In genomic region chr9:37575921-37576721, GRCh38 we compare ENCODE assay signal across 8 cellular contexts. TPM values are rescaled to one million over a fixed set of nuclear protein-coding genes. Genes with fewer than 3 reads are reported as not detected.
DNase-seq lines count a peak whose midpoint lies in the region; TF ChIP-seq lines count a peak whose summit lies in the region.

TSS of gene FBXO10 (minus strand) at chr9:37576380. CDS start at chr9:37541768, 34,612 bp downstream.

- peak within 1 kb of the TSS; percentile 92 for H3K14ac ChIP-seq in H9 (ENCODE audit: insufficient read depth, low read length)

- DNase-seq in GM10248 (ENCODE audit: extremely low spot score): peak; percentile 84
- peak; percentile 88 for DNase-seq in H9
- peak; percentile 87 for DNase-seq in NCI-H1092 (lab: John Stamatoyannopoulos, UW)
- DNase-seq in UCSD-AML1 (lab: John Stamatoyannopoulos, UW; ENCODE audit: unreplicated experiment): peak; percentile 34
- peak in 57 of 61 donors; percentile 25 to 84 (median 59) for DNase-seq in caudate nucleus (lab: John Stamatoyannopoulos, UW)
- DNase-seq in immature natural killer cell: peak; percentile 39 to 48 (median 40)
- no peak for DNase-seq in SIG-M5 (lab: John Stamatoyannopoulos, UW)

- H4K20me1 ChIP-seq in H9 (ENCODE audit: control insufficient read depth, insufficient read depth, insufficient read length): no peaks in the 10 kb centered on the region

- CTCF ChIA-PET in GM10248 (lab: Yijun Ruan, JAX): interaction anchor here (0.9 to 6.6 kb wide), 8 partner anchors 9 to 165 kb away, joined by 3 to 71 read pairs (median 5); partner anchors contain the start of gene TOMM5

- H2AK5ac ChIP-seq in H9 (ENCODE audit: insufficient read length, low read length): no peak within 1 kb of the TSS

- H3T11ph ChIP-seq in H9 (ENCODE audit: low read length): no peak within 1 kb of the TSS

- H3K4me1 Mint-ChIP-seq in H9: peaks cover 39 to 41% of the 10 kb centered on the region in 2 experiments
- peaks cover 9 to 18% of the 10 kb centered on the region in 2 donors for H3K4me1 Mint-ChIP-seq in immature natural killer cell

- H3K9me3 Mint-ChIP-seq in H9 (no peaks in the 10 kb centered on the region), immature natural killer cell (no peaks in the 10 kb centered on the region)

- H2BK20ac ChIP-seq in H9 (ENCODE audit: low read depth, low read length, poor library complexity, severe bottlenecking): no peak within 1 kb of the TSS

- no peak within 1 kb of the TSS for H3K4ac ChIP-seq in H9 (ENCODE audit: low read depth, low read length)

- no peak within 1 kb of the TSS for H4K5ac ChIP-seq in H9 (ENCODE audit: insufficient read length, low read depth, low read length)

- H3K9ac ChIP-seq in H9 (ENCODE audit: extremely low read depth, insufficient read length, low read length): peak within 1 kb of the TSS; percentile 63
- H3K9ac ChIP-seq in skeletal muscle satellite cell (ENCODE audit: low read depth, low read length): peak within 1 kb of the TSS; percentile 93

- no peak within 1 kb of the TSS for H4K91ac ChIP-seq in H9 (ENCODE audit: insufficient read length, low read depth, low read length)

- no peak within 1 kb of the TSS for H2BK15ac ChIP-seq in H9 (ENCODE audit: low read depth, low read length)

- H3K4me3 Mint-ChIP-seq in H9: peak within 1 kb of the TSS; percentile 80 to 87
- H3K4me3 Mint-ChIP-seq in immature natural killer cell: peak within 1 kb of the TSS; percentile 85 to 92 (median 88)

- no peak within 1 kb of the TSS for H3K23ac ChIP-seq in H9 (ENCODE audit: insufficient read length, low read depth, low read length)

- peak within 1 kb of the TSS; percentile 94 for H2AFZ ChIP-seq in H9 (ENCODE audit: low read length)

- H2BK12ac ChIP-seq in H9 (ENCODE audit: insufficient read length, low read depth, low read length): no peak within 1 kb of the TSS

- H3K27ac ChIP-seq in H9 (ENCODE audit: insufficient read length, low read depth, low read length): no peak within 1 kb of the TSS
- H3K27ac ChIP-seq in caudate nucleus (ENCODE audit: low read depth, low read length): peak within 1 kb of the TSS; percentile 81

- H3K27ac Mint-ChIP-seq in H9: peak within 1 kb of the TSS; percentile 69 to 97 (median 70); a peak in 4 of 7 replicates
- peak within 1 kb of the TSS in 5 of 6 donors; percentile 2 to 69 (median 59) for H3K27ac Mint-ChIP-seq in immature natural killer cell

- POLR2A ChIA-PET in GM10248 (lab: Yijun Ruan, JAX): interaction anchor here (0.6 to 2.5 kb wide), 4 partner anchors 10 to 26 kb away, joined by 3 to 12 read pairs (median 4); partner anchors contain the start of gene TOMM5

- H3K27me3 ChIP-seq in H9 (ENCODE audit: insufficient read depth, low read length): no peaks in the 10 kb centered on the region
- H3K27me3 ChIP-seq in skeletal muscle satellite cell (ENCODE audit: control insufficient read depth, insufficient read depth, low read length): no peaks in the 10 kb centered on the region

- H3K27me3 Mint-ChIP-seq in H9 (ENCODE audit: low read depth): no peaks in the 10 kb centered on the region
- H3K27me3 Mint-ChIP-seq in immature natural killer cell (ENCODE audit: low read depth in 3 of 3): peaks cover 0 to 3% (median 3%) of the 10 kb centered on the region in 3 donors

- no peak within 1 kb of the TSS for H2BK120ac ChIP-seq in H9 (ENCODE audit: low read depth, low read length, poor library complexity, severe bottlenecking)

- WGBS in H9 (ENCODE audit: extremely low coverage, insufficient read length, low lambda C conversion rate): no CpG with 5 or more reads among the region's 81 CpGs

- H3K79me1 ChIP-seq in H9 (ENCODE audit: insufficient read depth, low read depth, low read length, poor library complexity, severe bottlenecking): peaks cover 3% of the 10 kb centered on the region

- H4K8ac ChIP-seq in H9 (replicated peaks; ENCODE audit: insufficient read length, low read depth, low read length): no peak within 1 kb of the TSS

- H3K36me3 Mint-ChIP-seq in H9 (ENCODE audit: insufficient read depth in 1 of 3, low read depth in 3 of 3) (peaks cover 0 to 5% (median 0%) of the 10 kb centered on the region in 3 experiments; a peak in 1 of 7 replicates), immature natural killer cell (peaks cover 0 to 4% (median 0%) of the 10 kb centered on the region in 3 donors)

- H3K36me3 ChIP-seq in skeletal muscle satellite cell (ENCODE audit: insufficient read depth, low read length): peaks cover 9% of the 10 kb centered on the region

- H3K4me3 ChIP-seq in skeletal muscle satellite cell (ENCODE audit: low read length): peak within 1 kb of the TSS; percentile 94

- no peak within 1 kb of the TSS for H2BK5ac ChIP-seq in H9 (ENCODE audit: insufficient read length, low read length)

- H3K4me2 ChIP-seq in H9 (ENCODE audit: insufficient read depth, insufficient read length, low read length) (peak within 1 kb of the TSS; percentile 71), skeletal muscle satellite cell (ENCODE audit: low read length) (peak within 1 kb of the TSS; percentile 95)

- H3K9me3 ChIP-seq in H9 (ENCODE audit: control insufficient read depth, low read depth, low read length) (no peaks in the 10 kb centered on the region), skeletal muscle satellite cell (replicated peaks; ENCODE audit: low read length) (no peaks in the 10 kb centered on the region)

- H3K79me2 ChIP-seq in H9 (ENCODE audit: insufficient read depth, low read length): no peaks in the 10 kb centered on the region

- TF ChIP-seq CTCF in GM10248 (IDR thresholded peaks at IDR 0.05; ENCODE audit: control extremely low read depth, extremely low read depth, low read depth, missing control alignments): no peak
- TF ChIP-seq CTCF in H9 (conservative IDR thresholded peaks at IDR 0.05): no peak

- H3K4me1 ChIP-seq in H9 (ENCODE audit: insufficient read depth, low read length) (peaks cover 7% of the 10 kb centered on the region), skeletal muscle satellite cell (ENCODE audit: control insufficient read depth, insufficient read depth, low read length) (peaks cover 32% of the 10 kb centered on the region)

- H3K18ac ChIP-seq in H9 (ENCODE audit: insufficient read length, low read depth, low read length): peak within 1 kb of the TSS; percentile 84

- no peak within 1 kb of the TSS for H3K56ac ChIP-seq in H9 (ENCODE audit: insufficient read length, low read depth, low read length)

- peaks cover 9% of the 10 kb centered on the region for H3K23me2 ChIP-seq in H9 (ENCODE audit: insufficient read length, low read depth, low read length, poor library complexity, severe bottlenecking)

RNA-seq across cellular contexts. Expression of gene FBXO10, which starts in this region (rescaled TPM):
- 16.2 and 16.8 TPM in 2 replicates for total RNA-seq in H9 (2021)
- 1 to 10 TPM in 1 of 3 donors, under 1 TPM in 1, not detected in 1; 0.49 to 1.1 TPM for polyA plus RNA-seq in immature natural killer cell
- total RNA-seq in skeletal muscle satellite cell (2012; rRNA removed): 6.1 and 11.1 TPM in 2 replicates
